In genomic region chr16:85641305-85641704, GRCh38 we compare ENCODE assay signal across 1 cellular context.
A peak's percentile ranks its signal among the peaks of the same experiment; 100 is the strongest.
TF ChIP-seq lines count a peak whose summit lies in the region.

No MANE protein-coding gene starts in this region.

TF ChIP-seq in HepG2, 621 proteins besides CTCF, POLR2A, EP300 and RAD21:
- no peak for TF ChIP-seq HOXA5 (CRISPR knock-in tag; IDR thresholded peaks at IDR 0.05)
- TF ChIP-seq FOXK1 (CRISPR knock-in tag; IDR thresholded peaks at IDR 0.05; ENCODE audit: borderline replicate concordance, low read depth), result no peak
- TF ChIP-seq HNRNPLL (IDR thresholded peaks at IDR 0.05; ENCODE audit: low read depth, low read length, poor library complexity, severe bottlenecking), result peak; percentile 17
- TF ChIP-seq, protein P1, sequence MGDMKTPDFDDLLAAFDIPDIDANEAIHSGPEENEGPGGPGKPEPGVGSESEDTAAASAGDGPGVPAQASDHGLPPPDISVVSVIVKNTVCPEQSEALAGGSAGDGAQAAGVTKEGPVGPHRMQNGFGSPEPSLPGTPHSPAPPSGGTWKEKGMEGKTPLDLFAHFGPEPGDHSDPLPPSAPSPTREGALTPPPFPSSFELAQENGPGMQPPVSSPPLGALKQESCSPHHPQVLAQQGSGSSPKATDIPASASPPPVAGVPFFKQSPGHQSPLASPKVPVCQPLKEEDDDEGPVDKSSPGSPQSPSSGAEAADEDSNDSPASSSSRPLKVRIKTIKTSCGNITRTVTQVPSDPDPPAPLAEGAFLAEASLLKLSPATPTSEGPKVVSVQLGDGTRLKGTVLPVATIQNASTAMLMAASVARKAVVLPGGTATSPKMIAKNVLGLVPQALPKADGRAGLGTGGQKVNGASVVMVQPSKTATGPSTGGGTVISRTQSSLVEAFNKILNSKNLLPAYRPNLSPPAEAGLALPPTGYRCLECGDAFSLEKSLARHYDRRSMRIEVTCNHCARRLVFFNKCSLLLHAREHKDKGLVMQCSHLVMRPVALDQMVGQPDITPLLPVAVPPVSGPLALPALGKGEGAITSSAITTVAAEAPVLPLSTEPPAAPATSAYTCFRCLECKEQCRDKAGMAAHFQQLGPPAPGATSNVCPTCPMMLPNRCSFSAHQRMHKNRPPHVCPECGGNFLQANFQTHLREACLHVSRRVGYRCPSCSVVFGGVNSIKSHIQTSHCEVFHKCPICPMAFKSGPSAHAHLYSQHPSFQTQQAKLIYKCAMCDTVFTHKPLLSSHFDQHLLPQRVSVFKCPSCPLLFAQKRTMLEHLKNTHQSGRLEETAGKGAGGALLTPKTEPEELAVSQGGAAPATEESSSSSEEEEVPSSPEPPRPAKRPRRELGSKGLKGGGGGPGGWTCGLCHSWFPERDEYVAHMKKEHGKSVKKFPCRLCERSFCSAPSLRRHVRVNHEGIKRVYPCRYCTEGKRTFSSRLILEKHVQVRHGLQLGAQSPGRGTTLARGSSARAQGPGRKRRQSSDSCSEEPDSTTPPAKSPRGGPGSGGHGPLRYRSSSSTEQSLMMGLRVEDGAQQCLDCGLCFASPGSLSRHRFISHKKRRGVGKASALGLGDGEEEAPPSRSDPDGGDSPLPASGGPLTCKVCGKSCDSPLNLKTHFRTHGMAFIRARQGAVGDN (CRISPR knock-in tag; IDR thresholded peaks at IDR 0.05), result 0 out of 2 replicates have a peak, but pooled peaks have one; percentile 5
